1 cellular context compared by ENCODE assay signal in genomic region chr19:17539288-17540117, GRCh38.
A peak's percentile ranks its signal among the peaks of the same experiment; 100 is the strongest.
TF ChIP-seq lines count a peak whose summit lies in the region.

No MANE protein-coding gene starts in this region.

TF ChIP-seq in HEK293, 187 proteins besides CTCF, POLR2A, EP300 and RAD21 (continued from another document and continues in another):
- TF ChIP-seq ZNF518A (tag by site-specific recombination; conservative IDR thresholded peaks at IDR 0.05; ENCODE audit: low read depth), result no peak
- no peak for TF ChIP-seq ZNF416 (tag by site-specific recombination; IDR thresholded peaks at IDR 0.05)
- TF ChIP-seq ZNF624 (tag by site-specific recombination; IDR thresholded peaks at IDR 0.05), result no peak
- TF ChIP-seq HOXA7 (CRISPR knock-in tag; IDR thresholded peaks at IDR 0.05; ENCODE audit: borderline replicate concordance), result no peak
- no peak for TF ChIP-seq ZNF391 (tag by site-specific recombination; IDR thresholded peaks at IDR 0.05; ENCODE audit: borderline replicate concordance, low read depth)
- no peak for TF ChIP-seq OSR2 (tag by site-specific recombination; IDR thresholded peaks at IDR 0.05)
- TF ChIP-seq ZNF664 (tag by site-specific recombination; IDR thresholded peaks at IDR 0.05), result no peak
- no peak for TF ChIP-seq ZNF670 (tag by site-specific recombination; IDR thresholded peaks at IDR 0.05; ENCODE audit: low read depth)
- TF ChIP-seq GLIS2 (tag by site-specific recombination; IDR thresholded peaks at IDR 0.05), result peak; percentile 89
- no peak for TF ChIP-seq ZNF510 (tag by site-specific recombination; IDR thresholded peaks at IDR 0.05; ENCODE audit: insufficient replicate concordance)
- TF ChIP-seq ZFP41 (tag by site-specific recombination; IDR thresholded peaks at IDR 0.05; ENCODE audit: borderline replicate concordance), result no peak
- peak; percentile 57; the same call in 1 of the 2 replicates for TF ChIP-seq ZBTB20 (tag by site-specific recombination; IDR thresholded peaks at IDR 0.05)
- TF ChIP-seq ZIC2 (tag by site-specific recombination; IDR thresholded peaks at IDR 0.05), result peak; percentile 36; the same call in 1 of the 2 replicates
- TF ChIP-seq KLF17 (tag by site-specific recombination; IDR thresholded peaks at IDR 0.05), result peak; percentile 73
- TF ChIP-seq ZNF639 (tag by site-specific recombination; IDR thresholded peaks at IDR 0.05), result no peak
- TF ChIP-seq ZBTB26 (tag by site-specific recombination; optimal IDR thresholded peaks at IDR 0.05), result peak; percentile 75
- no peak for TF ChIP-seq ZNF843 (tag by site-specific recombination; IDR thresholded peaks at IDR 0.05)
- no peak for TF ChIP-seq ZNF214 (tag by site-specific recombination; IDR thresholded peaks at IDR 0.05; ENCODE audit: borderline replicate concordance)
- no peak for TF ChIP-seq BCL11B (tag by site-specific recombination; IDR thresholded peaks at IDR 0.05; ENCODE audit: low read depth)
- TF ChIP-seq EGR2 (tag by site-specific recombination; IDR thresholded peaks at IDR 0.05; ENCODE audit: low read depth), result peak; percentile 49
- TF ChIP-seq ZNF350 (tag by site-specific recombination; IDR thresholded peaks at IDR 0.05), result no peak
- TF ChIP-seq ZFP3 (tag by site-specific recombination; IDR thresholded peaks at IDR 0.05; ENCODE audit: low read depth), result no peak
- TF ChIP-seq KLF7 (tag by site-specific recombination; IDR thresholded peaks at IDR 0.05; ENCODE audit: borderline replicate concordance), result 0 out of 2 replicates have a peak, but pooled peaks have one; percentile 38
- TF ChIP-seq ZNF354C (tag by site-specific recombination; IDR thresholded peaks at IDR 0.05; ENCODE audit: borderline replicate concordance, low read depth), result no peak
- TF ChIP-seq ZBTB17 (tag by site-specific recombination; IDR thresholded peaks at IDR 0.05), result peak; percentile 86
- TF ChIP-seq OVOL3 (tag by site-specific recombination; IDR thresholded peaks at IDR 0.05), result no peak
- TF ChIP-seq IKZF3 (tag by site-specific recombination; IDR thresholded peaks at IDR 0.05), result no peak
- TF ChIP-seq ZBTB21 (tag by site-specific recombination; IDR thresholded peaks at IDR 0.05), result no peak
- TF ChIP-seq ZNF501 (tag by site-specific recombination; IDR thresholded peaks at IDR 0.05), result no peak
- TF ChIP-seq ZNF513 (tag by site-specific recombination; IDR thresholded peaks at IDR 0.05), result no peak
- no peak for TF ChIP-seq YY2 (tag by site-specific recombination; IDR thresholded peaks at IDR 0.05)
- no peak for TF ChIP-seq ZNF645 (tag by site-specific recombination; IDR thresholded peaks at IDR 0.05)
- no peak for TF ChIP-seq ZSCAN23 (tag by site-specific recombination; IDR thresholded peaks at IDR 0.05)
- TF ChIP-seq SCRT1 (tag by site-specific recombination; IDR thresholded peaks at IDR 0.05; ENCODE audit: borderline replicate concordance), result no peak
- TF ChIP-seq ZSCAN4 (tag by site-specific recombination; IDR thresholded peaks at IDR 0.05), result no peak
- TF ChIP-seq HOXD13 (CRISPR knock-in tag; IDR thresholded peaks at IDR 0.05; ENCODE audit: borderline replicate concordance), result no peak
- TF ChIP-seq SALL2 (tag by site-specific recombination; IDR thresholded peaks at IDR 0.05; ENCODE audit: borderline replicate concordance), result no peak
- TF ChIP-seq ZNF221 (tag by site-specific recombination; IDR thresholded peaks at IDR 0.05; ENCODE audit: borderline replicate concordance), result no peak
- no peak for TF ChIP-seq ZNF132 (tag by site-specific recombination; IDR thresholded peaks at IDR 0.05; ENCODE audit: borderline replicate concordance)
- no peak for TF ChIP-seq PRDM1 (tag by site-specific recombination; IDR thresholded peaks at IDR 0.05)
- peak; percentile 43; the same call in 1 of the 2 replicates for TF ChIP-seq ZNF785 (tag by site-specific recombination; IDR thresholded peaks at IDR 0.05)
- no peak for TF ChIP-seq ZNF548 (tag by site-specific recombination; IDR thresholded peaks at IDR 0.05)
- peak; percentile 77 for TF ChIP-seq PATZ1 (tag by site-specific recombination; IDR thresholded peaks at IDR 0.05)
- TF ChIP-seq GFI1B (tag by site-specific recombination; IDR thresholded peaks at IDR 0.05), result no peak
- no peak for TF ChIP-seq ZBTB6 (tag by site-specific recombination; IDR thresholded peaks at IDR 0.05)
- TF ChIP-seq ZNF792 (tag by site-specific recombination; IDR thresholded peaks at IDR 0.05), result no peak
- no peak for TF ChIP-seq ZNF155 (tag by site-specific recombination; IDR thresholded peaks at IDR 0.05)
- no peak for TF ChIP-seq ZNF433 (tag by site-specific recombination; IDR thresholded peaks at IDR 0.05; ENCODE audit: low read depth)
- no peak for TF ChIP-seq ZNF133 (tag by site-specific recombination; IDR thresholded peaks at IDR 0.05)
- peak; percentile 21; the same call in 1 of the 2 replicates for TF ChIP-seq ZBTB48 (tag by site-specific recombination; IDR thresholded peaks at IDR 0.05)
